ENCODE assay signal across 26 cellular contexts in the genomic region with DNA sequence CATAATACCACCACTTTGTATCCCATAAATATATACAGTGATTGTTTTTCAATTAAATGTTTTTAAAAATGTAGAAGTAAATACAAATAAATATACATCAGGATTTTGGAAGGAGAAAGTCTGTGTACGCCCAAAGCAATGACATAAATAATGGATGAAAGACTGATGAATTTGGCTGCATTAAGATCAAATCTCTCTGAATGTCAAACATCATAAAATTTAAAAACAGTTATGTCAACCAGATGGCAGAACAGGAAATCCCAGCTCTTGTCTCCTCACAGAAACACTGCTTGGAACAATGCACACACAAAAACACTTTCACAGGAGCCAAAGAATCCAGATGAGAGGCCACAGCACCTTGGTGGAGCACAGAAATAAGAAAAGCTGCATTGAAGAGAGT.
"Had no signal": no experiment of that assay in that cellular context is flagged by ENCODE, and none has a peak within 500 bp of the region (broad histone marks: within the 10 kb centered on the region; RNA-seq: fewer than 3 reads in every experiment).

No MANE protein-coding gene starts in this region.

- H3K4me3 ChIP-seq: stomach, suprapubic skin, testis, thoracic aorta, thyroid gland, tibial artery, tibial nerve, transverse colon, upper lobe of left lung, upper lobe of right lung, uterus, vagina had no signal

- H3K9me3 ChIP-seq: testis, thyroid gland, upper lobe of right lung, uterus, vagina had no signal

- H3K27me3 ChIP-seq: suprapubic skin, testis, thyroid gland, transverse colon, upper lobe of left lung, uterus, vagina had no signal

- H3K4me1 ChIP-seq: stomach, suprapubic skin, testis, thyroid gland, tibial artery, tibial nerve, transverse colon, upper lobe of left lung, upper lobe of right lung, uterus, vagina had no signal

- H3K27ac ChIP-seq: stomach, suprapubic skin, testis, thoracic aorta, thyroid gland, tibial artery, tibial nerve, transverse colon, upper lobe of left lung, upper lobe of right lung, uterus, vagina had no signal

- H3K36me3 ChIP-seq: stomach, suprapubic skin, thoracic aorta, thyroid gland, tibial artery, tibial nerve, transverse colon, upper lobe of left lung, upper lobe of right lung, uterus, vagina had no signal

- ATAC-seq: stimulated activated effector memory CD8-positive, alpha-beta T cell treated with anti-CD3 and anti-CD28 coated beads, Interleukin-12 subunit alpha, Interleukin-12 subunit beta, amount 100 ng/mL, for 72 hours; stimulated activated memory B cell treated with anti-CD40 and anti-IgM and Interleukin-4, amounts not matched to agents 10 μg/mL and 1 μg/mL and 100 μg/mL, for 72 hours; stimulated activated naive B cell treated with anti-CD40 and anti-IgM and Interleukin-4, amounts not matched to agents 10 μg/mL and 1 μg/mL and 100 μg/mL, for 72 hours; stimulated activated naive CD8-positive, alpha-beta T cell treated with anti-CD3 and anti-CD28 coated beads, Interleukin-15, amount 100 ng/mL, for 72 hours; stimulated activated naive CD8-positive, alpha-beta T cell treated with anti-CD3 and anti-CD28 coated beads, Interleukin-15, Interleukin-2, amounts not matched to agents 100 U/mL and 50 U/mL, for 24 hours; upper lobe of right lung had no signal

- DNase-seq: stimulated activated CD4-positive, alpha-beta T cell treated with anti-CD3 and anti-CD28 coated beads, Interleukin-2, amount 100 ng/mL, for 48 hours; stimulated activated CD4-positive, alpha-beta T cell treated with anti-CD3 and anti-CD28 coated beads, Interleukin-4, amount 100 ng/mL, for 1 hour; stimulated activated CD4-positive, alpha-beta T cell treated with anti-CD3 and anti-CD28 coated beads, Interleukin-4, amount 100 ng/mL, for 24 hours; stimulated activated CD4-positive, alpha-beta T cell treated with anti-CD3 and anti-CD28 coated beads, Interleukin-4, amount 100 ng/mL, for 4 hours; stimulated activated CD8-positive, alpha-beta memory T cell treated with anti-CD3 and anti-CD28 coated beads, Interleukin-4, amount 100 ng/mL, for 48 hours; stimulated activated naive B cell treated with anti-CD40 and anti-IgM and Interleukin-4, amounts not matched to agents 10 μg/mL and 1 μg/mL and 100 μg/mL, for 72 hours; stimulated activated naive CD4-positive, alpha-beta T cell; stimulated activated naive CD4-positive, alpha-beta T cell treated with Interleukin-2 at 50 U/mL for 16 hours; stimulated activated naive CD8-positive, alpha-beta T cell treated with anti-CD3 and anti-CD28 coated beads, Interleukin-15, amount 100 ng/mL, for 72 hours; stimulated activated naive CD8-positive, alpha-beta T cell treated with anti-CD3 and anti-CD28 coated beads, Interleukin-15, Interleukin-2, amounts not matched to agents 100 U/mL and 50 U/mL, for 24 hours; stomach; substantia nigra; testis; thyroid gland; tibial artery; transverse colon; trophoblast cell; upper lobe of right lung; uterus had no signal
